9 cellular contexts compared by ENCODE assay signal in the genomic region with DNA sequence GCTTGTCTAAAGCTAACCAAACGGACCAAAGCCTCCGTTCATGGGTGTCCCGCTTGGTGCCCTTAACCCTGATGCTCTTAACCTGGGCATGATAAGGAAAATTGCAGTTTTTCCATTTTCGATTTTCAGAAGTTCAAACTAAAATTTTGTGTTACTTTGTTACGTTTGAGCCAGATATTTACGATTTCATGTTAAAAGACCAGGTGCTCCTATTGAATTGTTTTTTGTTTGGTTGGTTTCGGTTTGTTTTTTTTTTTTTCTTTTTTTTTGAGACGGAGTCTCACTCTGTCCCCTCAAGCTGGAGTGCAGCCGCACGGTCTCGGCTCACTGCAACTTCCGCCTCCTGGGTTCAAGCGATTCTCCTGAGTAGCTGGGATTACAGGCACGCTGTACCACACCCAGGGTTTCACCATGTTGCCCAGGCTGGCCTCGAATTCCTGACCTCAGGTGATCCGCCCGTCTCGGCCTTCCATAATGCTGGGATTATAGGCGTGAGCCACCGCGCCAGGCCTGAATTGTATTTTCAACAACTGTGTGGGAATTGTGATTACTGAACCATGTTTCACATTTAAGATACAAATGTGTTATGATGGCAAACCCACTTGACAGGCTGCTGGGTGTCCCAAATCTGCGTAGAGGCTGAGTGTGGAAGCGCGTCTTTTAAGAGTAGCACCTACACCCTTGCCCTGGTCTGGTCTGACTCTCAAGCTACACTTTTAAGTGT. TPM values are rescaled to one million over a fixed set of nuclear protein-coding genes. Genes with fewer than 3 reads are reported as not detected.
DNase-seq lines count a peak whose midpoint lies in the region; ATAC-seq and TF ChIP-seq lines count a peak whose summit lies in the region.
"Had no signal": no experiment of that assay in that cellular context is flagged by ENCODE, and none has a peak within 500 bp of the region (broad histone marks: within the 10 kb centered on the region; RNA-seq: fewer than 3 reads in every experiment).

No MANE protein-coding gene starts in this region.

- H3K27me3 ChIP-seq in NT2/D1 (ENCODE audit: insufficient read depth, insufficient read length) (no peaks in the 10 kb centered on the region), ovary (no peaks in the 10 kb centered on the region)

- H3K4me1 ChIP-seq in NT2/D1 (ENCODE audit: insufficient read depth, insufficient read length) = no peaks in the 10 kb centered on the region
- peaks cover 5% of the 10 kb centered on the region for H3K4me1 ChIP-seq in ovary (ENCODE audit: insufficient read depth)

- no peak for TF ChIP-seq CTCF in endothelial cell (IDR thresholded peaks at IDR 0.05; ENCODE audit: unreplicated experiment)
- TF ChIP-seq CTCF in ovary (IDR thresholded peaks at IDR 0.05) = no peak
- TF ChIP-seq CTCF in GM20000 (IDR thresholded peaks at IDR 0.05; ENCODE audit: extremely low read depth, missing control alignments) = no peak

- H3K36me3 ChIP-seq in NT2/D1 (ENCODE audit: insufficient read depth, insufficient read length, low read length) = peaks cover 12% of the 10 kb centered on the region
- no peaks in the 10 kb centered on the region for H3K36me3 ChIP-seq in ovary

- TF ChIP-seq POLR2A in ovary (IDR thresholded peaks at IDR 0.05) = no peak

- peak overlapping the region; percentile 82 for H3K9ac ChIP-seq in NT2/D1 (ENCODE audit: insufficient read length, low read depth)

- peaks cover 59% of the 10 kb centered on the region for H3K4me1 Mint-ChIP-seq in endothelial cell (ENCODE audit: unreplicated experiment)

- peak overlapping the region; percentile 58 for H3K4me3 ChIP-seq in NT2/D1 (ENCODE audit: insufficient read length, low read depth)
- peak overlapping the region; percentile 85 for H3K4me3 ChIP-seq in ovary

- peaks cover 8% of the 10 kb centered on the region for H3K36me3 Mint-ChIP-seq in endothelial cell (ENCODE audit: low read depth, unreplicated experiment)

- peak overlapping the region; percentile 95 for H3K4me3 Mint-ChIP-seq in endothelial cell (ENCODE audit: unreplicated experiment)

- peak; percentile 56 for DNase-seq in DMS79 (lab: John Stamatoyannopoulos, UW)
- no peak for DNase-seq in NT2/D1 (ENCODE audit: low read depth, low spot score)
- DNase-seq in endothelial cell (ENCODE audit: low spot score) = no peak
- DNase-seq in ovary = peak in 3 of 5 donors; percentile 39 to 48 (median 43)
- no peak for DNase-seq in RPMI8226
- DNase-seq in GM20000 (ENCODE audit: low spot score) = no peak
- no peak for DNase-seq in SIG-M5 (lab: John Stamatoyannopoulos, UW)

- peak overlapping the region; percentile 99 for H3K27ac Mint-ChIP-seq in endothelial cell (ENCODE audit: unreplicated experiment)

- no peak for ATAC-seq in HG03159 (IDR thresholded peaks at IDR 0.05; ENCODE audit: unreplicated experiment)

- H3K27ac ChIP-seq in ovary = peak overlapping the region; percentile 33 to 83

- H3K9me3 ChIP-seq in NT2/D1 (ENCODE audit: insufficient read depth, low read length) (no peaks in the 10 kb centered on the region), ovary (no peaks in the 10 kb centered on the region)

- 74 to 80% (median 78%) methylated on average over 24 of the region's 24 CpGs for WGBS in ovary, 3 donors

- peaks cover 18% of the 10 kb centered on the region for H3K27me3 Mint-ChIP-seq in endothelial cell (ENCODE audit: unreplicated experiment)

- no peak for TF ChIP-seq EP300 in ovary (IDR thresholded peaks at IDR 0.05)

- intact Hi-C loops in ovary (cut with DNase I) = no loop called here

- H3K9me3 Mint-ChIP-seq in endothelial cell (ENCODE audit: unreplicated experiment) = no peaks in the 10 kb centered on the region

RNA-seq across cellular contexts. Expression of a gene that starts 0.9 kb away (rescaled TPM):
- total RNA-seq in endothelial cell (ENCODE audit: unreplicated experiment) (89.8 TPM), ovary (10 to 100 TPM; 13.5 to 29.5 (median 23.4) TPM)
- polyA plus RNA-seq in ovary = 10 to 100 TPM; 11.0 to 25.2 TPM

RNA-seq across cellular contexts. Expression of a gene that starts 28.4 kb away (rescaled TPM):
- total RNA-seq in endothelial cell (ENCODE audit: unreplicated experiment) = not detected
- not detected for total RNA-seq in ovary
- polyA plus RNA-seq in ovary = not detected
- total RNA-seq: NCI-H460 had no signal

Comparison
In these comparisons a context has a peak if more than half of its experiments do, and no peak if none do; other contexts are left out.
1. DNase-seq: peak in DMS79 (single experiment) and ovary (3 of 5); none in NT2/D1 (single experiment), endothelial cell (single experiment), RPMI8226 (single experiment), GM20000 (single experiment) and SIG-M5 (single experiment).